In the genomic region with DNA sequence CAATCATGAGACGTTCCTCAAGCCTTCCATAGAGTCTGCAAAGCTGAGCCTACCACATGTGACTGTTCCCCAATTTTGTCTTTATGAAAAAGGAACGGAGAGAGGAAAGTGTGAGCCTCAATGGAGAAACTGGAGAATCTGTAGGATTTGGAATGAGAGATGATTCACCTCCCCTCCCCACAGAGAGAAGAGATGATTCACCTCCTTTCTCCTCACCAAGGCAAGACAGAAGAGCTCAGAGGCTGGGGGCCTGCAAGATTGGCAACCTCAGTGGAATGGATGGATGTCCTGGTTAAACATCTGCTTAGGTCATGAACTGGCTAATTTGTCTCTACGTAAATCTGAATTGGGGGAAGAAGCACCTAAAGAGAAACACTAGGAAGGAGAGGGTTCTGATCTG, we compare ENCODE assay signal across 21 cellular contexts. TPM values are rescaled to one million over a fixed set of nuclear protein-coding genes. Genes with fewer than 3 reads are reported as not detected.
DNase-seq lines count a peak whose midpoint lies in the region; ATAC-seq and TF ChIP-seq lines count a peak whose summit lies in the region.
"Had no signal": no experiment of that assay in that cellular context is flagged by ENCODE, and none has a peak within 500 bp of the region (broad histone marks: within the 10 kb centered on the region; RNA-seq: fewer than 3 reads in every experiment).

No MANE protein-coding gene starts in this region.

- no peaks in the 10 kb centered on the region for H3K36me3 Mint-ChIP-seq in type B pancreatic cell

- H3K27ac ChIP-seq in GM23248 (no peak overlapping the region), epithelial cell of prostate (no peak overlapping the region)
- H3K27ac ChIP-seq: BLaER1, heart right ventricle, right lobe of liver, suprapubic skin had no signal

- peaks cover 25% of the 10 kb centered on the region for H3K4me1 ChIP-seq in GM23248 (ENCODE audit: insufficient read depth)
- H3K4me1 ChIP-seq: BLaER1, heart right ventricle, right lobe of liver had no signal

- peak overlapping the region; percentile 52; the same call in 1 of the 2 replicates for H2AFZ ChIP-seq in GM23248

- DNase-seq in GM23248: peak; percentile 78
- DNase-seq in epithelial cell of prostate (ENCODE audit: low read depth, low spot score): peak; percentile 12
- peak; percentile 51 for DNase-seq in renal cortical epithelial cell (ENCODE audit: low read depth)
- DNase-seq in medulla oblongata (ENCODE audit: extremely low spot score): no peak
- DNase-seq in type B pancreatic cell (ENCODE audit: extremely low spot score, unreplicated experiment): no peak
- DNase-seq: activated CD8-positive, alpha-beta T cell treated with anti-CD3 and anti-CD28 coated beads for 36 hours; activated naive CD8-positive, alpha-beta T cell treated with anti-CD3 and anti-CD28 coated beads, Interleukin-2, amount 50 U/mL, for 24 hours; activated T-cell treated with anti-CD3 and anti-CD28 coated beads, Interleukin-2, amount 50 U/mL, for 72 hours; heart right ventricle; islet precursor cell; midbrain; NCI-H1048; NCI-H2107; NCI-H82; right lobe of liver had no signal

- no peak overlapping the region for H3K4me3 ChIP-seq in GM23248
- H3K4me3 ChIP-seq: BLaER1, heart right ventricle, right lobe of liver, suprapubic skin had no signal

- no peaks in the 10 kb centered on the region for H4K20me1 ChIP-seq in GM23248 (ENCODE audit: insufficient read depth)
- H4K20me1 ChIP-seq: BLaER1 had no signal

- no peaks in the 10 kb centered on the region for H3K9me2 ChIP-seq in GM23248 (ENCODE audit: insufficient read depth)

- peaks cover 28% of the 10 kb centered on the region; the same call in 1 of the 2 replicates for H3F3A ChIP-seq in GM23248 (ENCODE audit: insufficient read depth)

- in situ Hi-C loops in GM23248 (cut with MboI): loop anchor here (10.0 kb wide), 1 partner anchor 1088 kb away; no protein-coding TSS in a partner anchor

- peaks cover 6% of the 10 kb centered on the region for H3K9me3 Mint-ChIP-seq in type B pancreatic cell

- H3K27me3 Mint-ChIP-seq in type B pancreatic cell: no peaks in the 10 kb centered on the region
- H3K27me3 Mint-ChIP-seq: activated CD8-positive, alpha-beta T cell treated with anti-CD3 and anti-CD28 coated beads for 36 hours had no signal

- H3K4me1 Mint-ChIP-seq in type B pancreatic cell (ENCODE audit: unreplicated experiment): no peaks in the 10 kb centered on the region
- H3K4me1 Mint-ChIP-seq: activated naive CD8-positive, alpha-beta T cell treated with anti-CD3 and anti-CD28 coated beads, Interleukin-2, amount 50 U/mL, for 24 hours had no signal

- TF ChIP-seq CTCF in type B pancreatic cell (conservative IDR thresholded peaks at IDR 0.05): no peak

- no peaks in the 10 kb centered on the region for H3K36me3 ChIP-seq in GM23248 (ENCODE audit: low read depth)
- H3K36me3 ChIP-seq: BLaER1, heart right ventricle, right lobe of liver, suprapubic skin had no signal

- no peaks in the 10 kb centered on the region for H3K9me3 ChIP-seq in GM23248 (ENCODE audit: low read depth)
- H3K9me3 ChIP-seq: BLaER1, heart right ventricle, right lobe of liver, suprapubic skin had no signal

- no peak overlapping the region for H3K9ac ChIP-seq in GM23248
- H3K9ac ChIP-seq: BLaER1 had no signal

- no peaks in the 10 kb centered on the region for H3K27me3 ChIP-seq in GM23248 (replicated peaks; ENCODE audit: insufficient read depth)
- H3K27me3 ChIP-seq: BLaER1, heart right ventricle, right lobe of liver, suprapubic skin had no signal

- ATAC-seq in SK-N-SH treated with all-trans-retinoic acid at 6 μM for 48 hours (peak; percentile 45), GM19324 (IDR thresholded peaks at IDR 0.05; ENCODE audit: low FRiP score, unreplicated experiment) (no peak)
- ATAC-seq in activated CD4-positive, CD25-positive, alpha-beta regulatory T cell treated with anti-CD3 and anti-CD28 coated beads, Interleukin-2, amount 50 U/mL, for 24 hours: no peak
- ATAC-seq: activated CD8-positive, alpha-beta T cell treated with anti-CD3 and anti-CD28 coated beads for 36 hours; activated naive CD8-positive, alpha-beta T cell treated with anti-CD3 and anti-CD28 coated beads, Interleukin-2, amount 50 U/mL, for 24 hours; activated T-cell treated with anti-CD3 and anti-CD28 coated beads, Interleukin-2, amount 50 U/mL, for 72 hours; heart right ventricle; Panc1 had no signal

- no peaks in the 10 kb centered on the region for H3K79me2 ChIP-seq in GM23248 (ENCODE audit: insufficient read depth)

- WGBS in GM23248 (ENCODE audit: low coverage in 1 of 2, low lambda C conversion rate in 2 of 2, missing lambda C conversion rate in 2 of 2), 2 experiments: 45 to 46% methylated on average over 3 of the region's 3 CpGs

- H3K4me3 Mint-ChIP-seq in type B pancreatic cell: no peak overlapping the region
- H3K4me3 Mint-ChIP-seq: activated CD8-positive, alpha-beta T cell treated with anti-CD3 and anti-CD28 coated beads for 36 hours; activated naive CD8-positive, alpha-beta T cell treated with anti-CD3 and anti-CD28 coated beads, Interleukin-2, amount 50 U/mL, for 24 hours; activated T-cell treated with anti-CD3 and anti-CD28 coated beads, Interleukin-2, amount 50 U/mL, for 72 hours had no signal

- peak overlapping the region; percentile 12 for H3K4me2 ChIP-seq in GM23248 (ENCODE audit: unreplicated experiment)
- H3K4me2 ChIP-seq: BLaER1 had no signal

- H3K27ac Mint-ChIP-seq in type B pancreatic cell: no peak overlapping the region
- H3K27ac Mint-ChIP-seq: activated CD8-positive, alpha-beta T cell treated with anti-CD3 and anti-CD28 coated beads for 36 hours; activated naive CD8-positive, alpha-beta T cell treated with anti-CD3 and anti-CD28 coated beads, Interleukin-2, amount 50 U/mL, for 24 hours; activated T-cell treated with anti-CD3 and anti-CD28 coated beads, Interleukin-2, amount 50 U/mL, for 72 hours had no signal

TF ChIP-seq in SK-N-SH treated with all-trans-retinoic acid at 6 μM for 48 hours, 23 proteins besides CTCF, POLR2A, EP300 and RAD21 (continues in another document):
- TF ChIP-seq PATZ1 (CRISPR knock-in tag; IDR thresholded peaks at IDR 0.05; ENCODE audit: borderline replicate concordance): no peak
- no peak for TF ChIP-seq ZFP30 (CRISPR knock-in tag; IDR thresholded peaks at IDR 0.05)
- no peak for TF ChIP-seq TSHZ2 (CRISPR knock-in tag; IDR thresholded peaks at IDR 0.05)
- TF ChIP-seq, protein P1, sequence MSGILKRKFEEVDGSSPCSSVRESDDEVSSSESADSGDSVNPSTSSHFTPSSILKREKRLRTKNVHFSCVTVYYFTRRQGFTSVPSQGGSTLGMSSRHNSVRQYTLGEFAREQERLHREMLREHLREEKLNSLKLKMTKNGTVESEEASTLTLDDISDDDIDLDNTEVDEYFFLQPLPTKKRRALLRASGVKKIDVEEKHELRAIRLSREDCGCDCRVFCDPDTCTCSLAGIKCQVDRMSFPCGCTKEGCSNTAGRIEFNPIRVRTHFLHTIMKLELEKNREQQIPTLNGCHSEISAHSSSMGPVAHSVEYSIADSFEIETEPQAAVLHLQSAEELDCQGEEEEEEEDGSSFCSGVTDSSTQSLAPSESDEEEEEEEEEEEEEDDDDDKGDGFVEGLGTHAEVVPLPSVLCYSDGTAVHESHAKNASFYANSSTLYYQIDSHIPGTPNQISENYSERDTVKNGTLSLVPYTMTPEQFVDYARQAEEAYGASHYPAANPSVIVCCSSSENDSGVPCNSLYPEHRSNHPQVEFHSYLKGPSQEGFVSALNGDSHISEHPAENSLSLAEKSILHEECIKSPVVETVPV (CRISPR knock-in tag; IDR thresholded peaks at IDR 0.05): no peak
- TF ChIP-seq ZNF565 (CRISPR knock-in tag; conservative IDR thresholded peaks at IDR 0.05; ENCODE audit: low read depth): no peak
- TF ChIP-seq ZFP3 (CRISPR knock-in tag; IDR thresholded peaks at IDR 0.05): no peak
- TF ChIP-seq ISL1 (CRISPR knock-in tag; IDR thresholded peaks at IDR 0.05): no peak
- no peak for TF ChIP-seq OSR1 (CRISPR knock-in tag; IDR thresholded peaks at IDR 0.05)
- no peak for TF ChIP-seq ZNF8 (CRISPR knock-in tag; IDR thresholded peaks at IDR 0.05)

RNA-seq across cellular contexts. Expression of gene MOCS2, which starts 17.0 kb away (rescaled TPM):
- total RNA-seq in GM23248 (2014; rRNA removed; shearing (Covaris generic)): 48.1 and 55.9 TPM in 2 replicates
- polyA plus RNA-seq in GM23248 (2016; fragmentation: Nextera tagmentation; extraction: Ambion mirVana): 80.5 and 83.7 TPM in 2 replicates
- total RNA-seq in renal cortical epithelial cell: 38.6 and 46.7 TPM in 2 replicates
- total RNA-seq in type B pancreatic cell (ENCODE audit: low replicate concordance): 17.3 and 22.5 TPM in 2 replicates

Comparison
In these comparisons a context has a peak if more than half of its experiments do, and no peak if none do; other contexts are left out.
1. DNase-seq: peak in GM23248 (single experiment), epithelial cell of prostate (single experiment) and renal cortical epithelial cell (single experiment); none in medulla oblongata (single experiment) and type B pancreatic cell (single experiment).